Comparison of ENCODE assay signal across 15 cellular contexts in the genomic region with DNA sequence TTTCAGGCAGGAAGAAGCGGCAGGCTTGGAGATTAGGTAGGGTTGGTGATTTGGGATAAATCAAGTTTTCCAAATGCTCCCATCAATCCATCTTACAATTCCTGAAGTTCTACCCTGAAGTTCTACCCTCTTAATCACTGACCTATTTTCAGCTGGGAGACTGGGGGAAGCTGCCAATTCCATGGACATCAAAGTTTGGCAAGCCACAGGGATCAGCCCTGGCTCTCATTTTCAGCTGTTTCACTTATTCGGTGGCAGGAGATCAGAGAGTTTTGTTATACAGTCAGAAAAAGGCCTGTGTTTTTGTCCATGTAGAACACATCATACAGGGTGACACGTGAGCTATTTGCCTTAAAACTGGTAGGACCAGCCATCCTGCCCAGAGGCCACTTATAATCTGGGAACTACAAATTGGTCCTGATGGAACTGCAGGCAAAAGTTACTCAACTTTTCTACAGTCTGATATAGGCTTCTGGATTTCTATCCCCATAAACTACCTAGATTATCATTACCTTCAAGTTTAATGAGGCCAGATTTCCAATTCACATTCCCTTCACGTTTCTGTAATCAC.
DNase-seq lines count a peak whose midpoint lies in the region; ATAC-seq, FAIRE-seq and TF ChIP-seq lines count a peak whose summit lies in the region.
"Had no signal": no experiment of that assay in that cellular context is flagged by ENCODE, and none has a peak within 500 bp of the region (broad histone marks: within the 10 kb centered on the region; RNA-seq: fewer than 3 reads in every experiment).

No MANE protein-coding gene starts in this region.

- peaks cover 51% of the 10 kb centered on the region for H3K36me3 ChIP-seq in astrocyte (ENCODE audit: insufficient read depth, low read length)
- peaks cover 12 to 79% of the 10 kb centered on the region in 2 donors for H3K36me3 ChIP-seq in psoas muscle (ENCODE audit: insufficient read depth in 1 of 2, low read depth in 1 of 2)

- H3K4me2 ChIP-seq in astrocyte (ENCODE audit: low read length): no peak overlapping the region
- H3K4me2 ChIP-seq: BLaER1 treated with 17β-estradiol and CSF1 and Interleukin-3, amounts not matched to agents 10 nM and 100 nM had no signal

- POLR2A ChIA-PET in activated CD4-positive, alpha-beta T cell treated with anti-CD3 and anti-CD28 coated beads for 36 hours (lab: Charles Lee): no interaction called here

- peak overlapping the region; percentile 9 for H3K27ac Mint-ChIP-seq in activated CD4-positive, alpha-beta T cell treated with anti-CD3 and anti-CD28 coated beads for 36 hours
- H3K27ac Mint-ChIP-seq in astrocyte (ENCODE audit: unreplicated experiment): no peak overlapping the region

- H3K36me3 Mint-ChIP-seq in activated CD4-positive, alpha-beta T cell treated with anti-CD3 and anti-CD28 coated beads for 36 hours (ENCODE audit: low read depth): peaks cover 65% of the 10 kb centered on the region
- peaks cover 42% of the 10 kb centered on the region for H3K36me3 Mint-ChIP-seq in astrocyte (ENCODE audit: low read depth, unreplicated experiment)

- no peaks in the 10 kb centered on the region for H3K4me1 Mint-ChIP-seq in activated CD4-positive, alpha-beta T cell treated with anti-CD3 and anti-CD28 coated beads for 36 hours
- no peaks in the 10 kb centered on the region for H3K4me1 Mint-ChIP-seq in astrocyte (ENCODE audit: low read depth, unreplicated experiment)

- H3K4me3 ChIP-seq in astrocyte (ENCODE audit: insufficient read depth, low read depth, low read length): no peak overlapping the region
- no peak overlapping the region for H3K4me3 ChIP-seq in fibroblast of the aortic adventitia (ENCODE audit: low read depth, low read length)
- H3K4me3 ChIP-seq in psoas muscle: no peak overlapping the region
- H3K4me3 ChIP-seq: BLaER1 treated with 17β-estradiol and CSF1 and Interleukin-3, amounts not matched to agents 10 nM and 100 nM had no signal

- intact Hi-C loops in activated CD4-positive, alpha-beta T cell treated with anti-CD3 and anti-CD28 coated beads for 36 hours (cut with DNase I, micrococcal nuclease): no loop called here
- intact Hi-C loops in psoas muscle (cut with DNase I): no loop called here

- no peak for DNase-seq in activated CD4-positive, alpha-beta T cell treated with anti-CD3 and anti-CD28 coated beads for 36 hours
- DNase-seq in activated CD4-positive, alpha-beta T cell treated with anti-CD3 and anti-CD28 coated beads for 48 hours: no peak
- DNase-seq in astrocyte (ENCODE audit: low read depth) (peak; percentile 29), fibroblast of the aortic adventitia (ENCODE audit: low read depth) (peak; percentile 48), psoas muscle (no peak)
- DNase-seq: 8988T, H7, NCI-H1436, NCI-H2081, NCI-H524 had no signal

- WGBS in psoas muscle, 3 donors: 27 to 59% (median 35%) methylated on average over 4 of the region's 4 CpGs

- H3K9ac ChIP-seq in astrocyte (ENCODE audit: low read length): no peak overlapping the region
- H3K9ac ChIP-seq: BLaER1 treated with 17β-estradiol and CSF1 and Interleukin-3, amounts not matched to agents 10 nM and 100 nM had no signal

- no peak for ATAC-seq in activated CD4-positive, alpha-beta T cell treated with anti-CD3 and anti-CD28 coated beads for 36 hours
- peak; percentile 82 to 96 (median 90) for ATAC-seq in psoas muscle
- no peak for ATAC-seq in GM21367 (IDR thresholded peaks at IDR 0.05; ENCODE audit: unreplicated experiment)
- no peak for ATAC-seq in GM18873 (IDR thresholded peaks at IDR 0.05; ENCODE audit: low FRiP score, unreplicated experiment)
- no peak for ATAC-seq in HG02571 (IDR thresholded peaks at IDR 0.05; ENCODE audit: unreplicated experiment)

- TF ChIP-seq CTCF in astrocyte (IDR thresholded peaks at IDR 0.05; ENCODE audit: insufficient read depth, low read depth, low read length) (no peak), fibroblast of the aortic adventitia (IDR thresholded peaks at IDR 0.05; ENCODE audit: insufficient read depth, low read length) (no peak), psoas muscle (IDR thresholded peaks at IDR 0.05) (no peak)

- H2AFZ ChIP-seq in astrocyte (ENCODE audit: low read depth, low read length): no peak overlapping the region

- H3K4me1 ChIP-seq in astrocyte (ENCODE audit: insufficient read depth, low read length): no peaks in the 10 kb centered on the region
- H3K4me1 ChIP-seq in psoas muscle: peaks cover 16% of the 10 kb centered on the region
- H3K4me1 ChIP-seq: BLaER1 treated with 17β-estradiol and CSF1 and Interleukin-3, amounts not matched to agents 10 nM and 100 nM had no signal

- H4K20me1 ChIP-seq in astrocyte (ENCODE audit: insufficient read depth, low read length): peaks cover 13% of the 10 kb centered on the region

- no peaks in the 10 kb centered on the region for H3K79me2 ChIP-seq in astrocyte (ENCODE audit: insufficient read depth, low read length)

- CTCF ChIA-PET in activated CD4-positive, alpha-beta T cell treated with anti-CD3 and anti-CD28 coated beads for 36 hours (lab: Charles Lee): interaction anchor here (1.0 kb wide), 1 partner anchor 14 kb away, joined by 4 read pairs; no protein-coding TSS in a partner anchor

- no peak for FAIRE-seq in astrocyte (lab: Jason Lieb, UNC)

- no peaks in the 10 kb centered on the region for H3K9me3 ChIP-seq in astrocyte (ENCODE audit: insufficient read depth, low read depth, low read length)
- no peaks in the 10 kb centered on the region for H3K9me3 ChIP-seq in psoas muscle

- H3K9me3 Mint-ChIP-seq in activated CD4-positive, alpha-beta T cell treated with anti-CD3 and anti-CD28 coated beads for 36 hours (ENCODE audit: low read depth): no peaks in the 10 kb centered on the region
- no peaks in the 10 kb centered on the region for H3K9me3 Mint-ChIP-seq in astrocyte (ENCODE audit: unreplicated experiment)

- H3K27ac ChIP-seq in astrocyte (ENCODE audit: low read depth, low read length): no peak overlapping the region
- no peak overlapping the region for H3K27ac ChIP-seq in psoas muscle
- H3K27ac ChIP-seq: BLaER1 treated with 17β-estradiol and CSF1 and Interleukin-3, amounts not matched to agents 10 nM and 100 nM; HL-60 had no signal

- H3K27me3 Mint-ChIP-seq in activated CD4-positive, alpha-beta T cell treated with anti-CD3 and anti-CD28 coated beads for 36 hours: no peaks in the 10 kb centered on the region
- H3K27me3 Mint-ChIP-seq in astrocyte (ENCODE audit: low read depth, unreplicated experiment): no peaks in the 10 kb centered on the region

- no peaks in the 10 kb centered on the region for H3K27me3 ChIP-seq in astrocyte (ENCODE audit: insufficient read depth, low read length)
- no peaks in the 10 kb centered on the region for H3K27me3 ChIP-seq in psoas muscle (ENCODE audit: insufficient read depth in 3 of 3, low read length in 2 of 3)
- H3K27me3 ChIP-seq: BLaER1 treated with 17β-estradiol and CSF1 and Interleukin-3, amounts not matched to agents 10 nM and 100 nM had no signal

- no peak overlapping the region for H3K4me3 Mint-ChIP-seq in activated CD4-positive, alpha-beta T cell treated with anti-CD3 and anti-CD28 coated beads for 36 hours
- no peak overlapping the region for H3K4me3 Mint-ChIP-seq in astrocyte (ENCODE audit: unreplicated experiment)

Comparison
In these comparisons a context has a peak if more than half of its experiments do, and no peak if none do; other contexts are left out.
1. ATAC-seq: peak in psoas muscle (4 of 4); none in activated CD4-positive, alpha-beta T cell treated with anti-CD3 and anti-CD28 coated beads for 36 hours (single experiment), GM21367 (single experiment), GM18873 (single experiment) and HG02571 (single experiment).
2. DNase-seq: peak in astrocyte (single experiment) and fibroblast of the aortic adventitia (single experiment); none in activated CD4-positive, alpha-beta T cell treated with anti-CD3 and anti-CD28 coated beads for 36 hours (single experiment), activated CD4-positive, alpha-beta T cell treated with anti-CD3 and anti-CD28 coated beads for 48 hours (single experiment) and psoas muscle (0 of 2).